Comparison of ENCODE assay signal across 27 cellular contexts in genomic region chr11:68845351-68846002, GRCh38. TPM values are rescaled to one million over a fixed set of nuclear protein-coding genes. Genes with fewer than 3 reads are reported as not detected.
DNase-seq lines count a peak whose midpoint lies in the region; ATAC-seq and TF ChIP-seq lines count a peak whose summit lies in the region.
"Had no signal": no experiment of that assay in that cellular context is flagged by ENCODE, and none has a peak within 500 bp of the region (broad histone marks: within the 10 kb centered on the region; RNA-seq: fewer than 3 reads in every experiment).

No MANE protein-coding gene starts in this region.

- no peaks in the 10 kb centered on the region for H3K36me3 Mint-ChIP-seq in IgD-negative memory B cell
- H3K36me3 Mint-ChIP-seq: brain, neural progenitor cell had no signal

- H3K27ac ChIP-seq in psoas muscle = no peak overlapping the region
- H3K27ac ChIP-seq: lower lobe of right lung, neural progenitor cell, Peyer's patch, SJSA1, thyroid gland had no signal

- intact Hi-C loops in psoas muscle (cut with DNase I) = loop anchor here in 1 of 2 donors (10.0 kb wide), 1 partner anchor 199 kb away; the partner anchor contains the start of gene TPCN2

- no peak overlapping the region for H3K27ac Mint-ChIP-seq in IgD-negative memory B cell
- H3K27ac Mint-ChIP-seq: neural progenitor cell; stimulated activated naive CD8-positive, alpha-beta T cell treated with anti-CD3 and anti-CD28 coated beads, Interleukin-15, Interleukin-2, amounts not matched to agents 100 ng/mL and 50 ng/mL, for 24 hours had no signal

- H3K4me1 Mint-ChIP-seq in IgD-negative memory B cell = peaks cover 8 to 13% (median 9%) of the 10 kb centered on the region in 3 donors

- H3K36me3 ChIP-seq in psoas muscle (ENCODE audit: insufficient read depth in 1 of 2, low read depth in 1 of 2) = no peaks in the 10 kb centered on the region
- H3K36me3 ChIP-seq: lower lobe of right lung, neural progenitor cell, Peyer's patch, thyroid gland had no signal

- no peak overlapping the region for H3K4me3 ChIP-seq in psoas muscle
- H3K4me3 ChIP-seq: lower lobe of right lung, neural progenitor cell, Peyer's patch, SJSA1, thyroid gland had no signal

- peaks cover 8% of the 10 kb centered on the region for H3K4me1 ChIP-seq in psoas muscle

- TF ChIP-seq CTCF in psoas muscle (IDR thresholded peaks at IDR 0.05) = no peak

- H3K27me3 ChIP-seq in psoas muscle (ENCODE audit: insufficient read depth in 3 of 3, low read length in 2 of 3) = no peaks in the 10 kb centered on the region
- H3K27me3 ChIP-seq: Peyer's patch, thyroid gland had no signal

- DNase-seq in NCI-H510A treated with DMSO at 0.1 percent for 48 hours (lab: John Stamatoyannopoulos, UW) (peak; percentile 20), NCI-H510A (lab: John Stamatoyannopoulos, UW) (no peak), fibroblast of peridontal ligament (ENCODE audit: extremely low read depth) (peak; percentile 35), psoas muscle (peak; percentile 53 to 76), NCI-H2227 treated with DMSO at 0.1 percent for 48 hours (lab: John Stamatoyannopoulos, UW) (no peak), NCI-H1105 (lab: John Stamatoyannopoulos, UW) (no peak)
- DNase-seq in effector CD4-positive, alpha-beta T cell = no peak
- DNase-seq: 8988T; activated CD4-positive, alpha-beta T cell treated with anti-CD3 and anti-CD28 coated beads for 48 hours; activated naive CD4-positive, alpha-beta T cell; activated T-cell treated with anti-CD3 and anti-CD28 coated beads, Interleukin-2, amount 50 U/mL, for 48 hours; AML-193; DMS79; effector memory CD4-positive, alpha-beta T cell; erythroblast; islet precursor cell; lower lobe of right lung; NCI-H1105 treated with DMSO at 0.1 percent for 48 hours; Peyer's patch; stimulated activated CD4-positive, alpha-beta T cell treated with anti-CD3 and anti-CD28 coated beads, Interleukin-15, amount 100 ng/mL, for 24 hours; T-helper 2 cell; thyroid gland had no signal

- H3K27me3 Mint-ChIP-seq in IgD-negative memory B cell = peaks cover 2% of the 10 kb centered on the region
- H3K27me3 Mint-ChIP-seq: stimulated activated naive CD8-positive, alpha-beta T cell treated with anti-CD3 and anti-CD28 coated beads, Interleukin-15, Interleukin-2, amounts not matched to agents 100 ng/mL and 50 ng/mL, for 24 hours had no signal

- ATAC-seq in psoas muscle = peak in 1 of 4 donors; percentile 40
- ATAC-seq: lower lobe of right lung had no signal

- no peaks in the 10 kb centered on the region for H3K9me3 Mint-ChIP-seq in IgD-negative memory B cell
- H3K9me3 Mint-ChIP-seq: neural progenitor cell; stimulated activated naive CD8-positive, alpha-beta T cell treated with anti-CD3 and anti-CD28 coated beads, Interleukin-15, Interleukin-2, amounts not matched to agents 100 ng/mL and 50 ng/mL, for 24 hours had no signal

- 42 to 65% (median 43%) methylated on average over 18 of the region's 18 CpGs for WGBS in psoas muscle, 3 donors

- no peaks in the 10 kb centered on the region for H3K9me3 ChIP-seq in psoas muscle
- H3K9me3 ChIP-seq: lower lobe of right lung, Peyer's patch, SJSA1, thyroid gland had no signal

- H3K4me3 Mint-ChIP-seq in IgD-negative memory B cell = peak overlapping the region in 3 of 4 donors; percentile 29 to 93 (median 60)
- H3K4me3 Mint-ChIP-seq: neural progenitor cell; stimulated activated naive CD8-positive, alpha-beta T cell treated with anti-CD3 and anti-CD28 coated beads, Interleukin-15, Interleukin-2, amounts not matched to agents 100 ng/mL and 50 ng/mL, for 24 hours had no signal

RNA-seq across cellular contexts. Expression of gene CPT1A, which starts 3.8 kb away (rescaled TPM):
- polyA plus RNA-seq in IgD-negative memory B cell (5.8 TPM), psoas muscle (10 to 100 TPM in 2 of 3 donors, 1 to 10 TPM in 1; 8.6 to 12.9 (median 11.5) TPM)
- 10 to 100 TPM in 3 of 4 donors, 1 to 10 TPM in 1; 9.7 to 29.2 (median 15.0) TPM for total RNA-seq in psoas muscle

RNA-seq across cellular contexts. Expression of gene MRPL21, which starts 58.2 kb away (rescaled TPM):
- 108 TPM for polyA plus RNA-seq in IgD-negative memory B cell
- 100 to 1,000 TPM in 1 of 4 donors, 10 to 100 TPM in 3; 59.2 to 104 (median 70.8) TPM for total RNA-seq in psoas muscle
- 100 to 1,000 TPM; 108 to 181 (median 127) TPM for polyA plus RNA-seq in psoas muscle

RNA-seq across cellular contexts. Expression of gene IGHMBP2, which starts 58.2 kb away (rescaled TPM):
- polyA plus RNA-seq in IgD-negative memory B cell = 11.3 TPM
- 10 to 100 TPM; 12.1 to 18.4 (median 13.0) TPM for total RNA-seq in psoas muscle
- 10 to 100 TPM; 12.4 to 19.0 (median 17.7) TPM for polyA plus RNA-seq in psoas muscle

Comparison
In these comparisons a context has a peak if more than half of its experiments do, and no peak if none do; other contexts are left out.
1. DNase-seq: peak in NCI-H510A treated with DMSO at 0.1 percent for 48 hours (single experiment), fibroblast of peridontal ligament (single experiment) and psoas muscle (2 of 2); none in NCI-H510A (single experiment), effector CD4-positive, alpha-beta T cell (single experiment), NCI-H2227 treated with DMSO at 0.1 percent for 48 hours (single experiment) and NCI-H1105 (single experiment).